In genomic region chr22:49009359-49010063, GRCh38 we compare ENCODE assay signal across 11 cellular contexts.
"Had no signal": no experiment of that assay in that cellular context is flagged by ENCODE, and none has a peak within 500 bp of the region (broad histone marks: within the 10 kb centered on the region; RNA-seq: fewer than 3 reads in every experiment).

No MANE protein-coding gene starts in this region.

- H3K27ac ChIP-seq: thyroid gland had no signal

- H3K4me1 ChIP-seq: thyroid gland had no signal

- ATAC-seq: effector memory CD8-positive, alpha-beta T cell; left colon; natural killer cell; SK-N-SH treated with all-trans-retinoic acid at 6 μM for 48 hours; stimulated activated naive CD8-positive, alpha-beta T cell treated with anti-CD3 and anti-CD28 coated beads, Interleukin-15, amount 100 ng/mL, for 72 hours had no signal

- H3K27me3 ChIP-seq: thyroid gland had no signal

- H3K36me3 ChIP-seq: thyroid gland had no signal

- H3K4me3 ChIP-seq: thyroid gland had no signal

- DNase-seq: activated CD4-positive, CD25-positive, alpha-beta regulatory T cell; activated naive CD4-positive, alpha-beta T cell treated with anti-CD3 and anti-CD28 coated beads for 36 hours; effector memory CD8-positive, alpha-beta T cell; immature natural killer cell; left colon; natural killer cell; SHP77; stimulated activated CD4-positive, alpha-beta T cell treated with anti-CD3 and anti-CD28 coated beads, Interleukin-4, amount 100 ng/mL, for 4 hours; stimulated activated naive CD8-positive, alpha-beta T cell treated with anti-CD3 and anti-CD28 coated beads, Interleukin-15, amount 100 ng/mL, for 72 hours; thyroid gland had no signal

- H3K9me3 ChIP-seq: thyroid gland had no signal
